ENCODE assay signal across 10 cellular contexts in the genomic region with DNA sequence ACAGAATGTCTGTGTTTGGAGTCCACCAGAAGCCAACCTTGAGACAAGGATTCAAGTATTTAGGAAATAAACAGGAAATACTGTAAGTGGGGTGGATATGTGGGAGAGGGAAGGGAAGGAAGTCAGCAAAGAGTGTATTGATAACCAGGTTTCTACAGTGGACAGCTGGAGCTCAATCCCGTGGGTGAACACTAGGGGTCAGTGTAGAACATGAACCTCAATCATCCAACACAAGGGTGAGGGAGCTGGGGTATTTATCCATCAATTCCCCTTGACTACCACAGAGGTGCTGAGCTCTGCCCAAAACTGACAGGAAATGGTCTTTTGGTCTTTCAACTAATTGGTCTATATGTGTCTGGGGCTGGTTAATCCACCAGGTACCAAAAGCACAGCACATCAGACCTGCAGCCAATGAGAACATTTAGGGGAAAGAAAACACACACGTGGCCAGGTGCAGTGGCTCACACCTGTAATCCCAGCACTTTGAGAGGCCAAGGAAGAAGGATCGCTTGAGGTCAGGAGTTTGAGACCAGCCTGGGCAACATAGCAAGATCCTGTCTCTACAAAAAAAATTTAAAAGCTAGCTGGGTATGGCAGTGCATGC. TPM values are rescaled to one million over a fixed set of nuclear protein-coding genes. Genes with fewer than 3 reads are reported as not detected.
A peak's percentile ranks its signal among the peaks of the same experiment; 100 is the strongest.
DNase-seq lines count a peak whose midpoint lies in the region; ATAC-seq and TF ChIP-seq lines count a peak whose summit lies in the region.
"Had no signal": no experiment of that assay in that cellular context is flagged by ENCODE, and none has a peak within 500 bp of the region (broad histone marks: within the 10 kb centered on the region; RNA-seq: fewer than 3 reads in every experiment).

No MANE protein-coding gene starts in this region.

- H3K4me1 Mint-ChIP-seq in activated CD4-positive, alpha-beta memory T cell treated with anti-CD3 and anti-CD28 coated beads, Interleukin-2, amount 10 ng/mL, durations not matched to agents 7 days and 5 days = peaks cover 4% of the 10 kb centered on the region

- no peak overlapping the region for H3K4me3 Mint-ChIP-seq in activated CD4-positive, alpha-beta memory T cell treated with anti-CD3 and anti-CD28 coated beads, Interleukin-2, amount 10 ng/mL, durations not matched to agents 7 days and 5 days

- no peak overlapping the region for H3K27ac ChIP-seq in prostate gland
- H3K27ac ChIP-seq: SJSA1, skin epidermis had no signal

- H3K27me3 Mint-ChIP-seq in activated CD4-positive, alpha-beta memory T cell treated with anti-CD3 and anti-CD28 coated beads, Interleukin-2, amount 10 ng/mL, durations not matched to agents 7 days and 5 days = peaks cover 15% of the 10 kb centered on the region

- H3K9me3 Mint-ChIP-seq in activated CD4-positive, alpha-beta memory T cell treated with anti-CD3 and anti-CD28 coated beads, Interleukin-2, amount 10 ng/mL, durations not matched to agents 7 days and 5 days = peaks cover 14% of the 10 kb centered on the region

- DNase-seq in EH (ENCODE audit: low read depth) (peak; percentile 65), LNCaP clone FGC (ENCODE audit: low read depth) (no peak), fibroblast of gingiva (ENCODE audit: low read depth) (peak; percentile 21), prostate gland (ENCODE audit: low spot score) (no peak), putamen (ENCODE audit: low spot score) (no peak), 8988T (no peak)
- peak; percentile 63 for DNase-seq in activated CD4-positive, alpha-beta memory T cell treated with anti-CD3 and anti-CD28 coated beads, Interleukin-2, amount 10 ng/mL, durations not matched to agents 7 days and 5 days

- no peaks in the 10 kb centered on the region for H3K27me3 ChIP-seq in prostate gland (replicated peaks; ENCODE audit: insufficient read depth)
- H3K27me3 ChIP-seq: SJSA1 had no signal

- ATAC-seq in HG03097 (IDR thresholded peaks at IDR 0.05; ENCODE audit: low FRiP score, unreplicated experiment) = no peak

- H3K4me1 ChIP-seq in prostate gland (replicated peaks) = no peaks in the 10 kb centered on the region

- intact Hi-C loops in prostate gland (cut with DNase I) = loop anchor here (10.0 kb wide), 1 partner anchor 1083 kb away; a partner anchor contains a TSS

- POLR2A ChIA-PET in activated CD4-positive, alpha-beta memory T cell treated with anti-CD3 and anti-CD28 coated beads, Interleukin-2, amount 10 ng/mL, durations not matched to agents 7 days and 5 days (lab: Charles Lee) = interaction anchor here (2.8 kb wide), 1 partner anchor 24 kb away, joined by 9 read pairs; a partner anchor contains a TSS

- H3K4me3 ChIP-seq in LNCaP clone FGC (ENCODE audit: low read depth, low read length) = no peak overlapping the region
- no peak overlapping the region for H3K4me3 ChIP-seq in prostate gland
- H3K4me3 ChIP-seq: SJSA1, skin epidermis had no signal

- no peaks in the 10 kb centered on the region for H3K36me3 Mint-ChIP-seq in activated CD4-positive, alpha-beta memory T cell treated with anti-CD3 and anti-CD28 coated beads, Interleukin-2, amount 10 ng/mL, durations not matched to agents 7 days and 5 days (ENCODE audit: low read depth)

- WGBS in prostate gland = 70% methylated on average over 3 of the region's 3 CpGs

- CTCF ChIA-PET in activated CD4-positive, alpha-beta memory T cell treated with anti-CD3 and anti-CD28 coated beads, Interleukin-2, amount 10 ng/mL, durations not matched to agents 7 days and 5 days (lab: Charles Lee) = interaction anchor here (0.6 to 3.2 kb wide), 15 partner anchors 9 to 317 kb away, joined by 3 to 27 read pairs (median 6); a partner anchor contains a TSS

- H3K36me3 ChIP-seq in prostate gland = no peaks in the 10 kb centered on the region
- H3K36me3 ChIP-seq: SJSA1 had no signal

- no peaks in the 10 kb centered on the region for H3K9me3 ChIP-seq in prostate gland

- H3K27ac Mint-ChIP-seq in activated CD4-positive, alpha-beta memory T cell treated with anti-CD3 and anti-CD28 coated beads, Interleukin-2, amount 10 ng/mL, durations not matched to agents 7 days and 5 days = no peak overlapping the region

- peak; percentile 60 for TF ChIP-seq CTCF in LNCaP clone FGC (IDR thresholded peaks at IDR 0.05; ENCODE audit: control insufficient read depth, extremely low read depth, insufficient read depth)
- peak in 3 of 4 experiments; percentile 43 to 61 (median 49) for TF ChIP-seq CTCF in prostate gland (IDR thresholded peaks at IDR 0.05)

- no peak for TF ChIP-seq POLR2A in prostate gland (IDR thresholded peaks at IDR 0.05)

RNA-seq across cellular contexts. Expression of a gene that starts 5.6 kb away (rescaled TPM):
- total RNA-seq in activated CD4-positive, alpha-beta memory T cell treated with anti-CD3 and anti-CD28 coated beads, Interleukin-2, amount 10 ng/mL, durations not matched to agents 7 days and 5 days = not detected
- total RNA-seq in prostate gland = 10 to 100 TPM; 12.2 to 30.4 TPM

RNA-seq across cellular contexts. Expression of a gene that starts 19.6 kb away (rescaled TPM):
- not detected for total RNA-seq in activated CD4-positive, alpha-beta memory T cell treated with anti-CD3 and anti-CD28 coated beads, Interleukin-2, amount 10 ng/mL, durations not matched to agents 7 days and 5 days
- not detected for total RNA-seq in prostate gland
- total RNA-seq: SJSA1 had no signal

RNA-seq across cellular contexts. Expression of a gene that starts 52.3 kb away (rescaled TPM):
- not detected for total RNA-seq in activated CD4-positive, alpha-beta memory T cell treated with anti-CD3 and anti-CD28 coated beads, Interleukin-2, amount 10 ng/mL, durations not matched to agents 7 days and 5 days
- under 1 TPM; 0.09 to 0.51 TPM for total RNA-seq in prostate gland
- total RNA-seq: SJSA1 had no signal

Comparison
In these comparisons a context has a peak if more than half of its experiments do, and no peak if none do; other contexts are left out.
1. DNase-seq: peak in EH (single experiment), activated CD4-positive, alpha-beta memory T cell treated with anti-CD3 and anti-CD28 coated beads, Interleukin-2, amount 10 ng/mL, durations not matched to agents 7 days and 5 days (single experiment) and fibroblast of gingiva (single experiment); none in LNCaP clone FGC (single experiment), prostate gland (single experiment), putamen (single experiment) and 8988T (single experiment).
2. RNA of a gene that starts 5.6 kb away (total RNA-seq): 12.2 to 30.4 TPM in prostate gland; not detected in activated CD4-positive, alpha-beta memory T cell treated with anti-CD3 and anti-CD28 coated beads, Interleukin-2, amount 10 ng/mL, durations not matched to agents 7 days and 5 days; every median in the first group is over 10 times any median in the second.